Comparison of ENCODE assay signal across 29 cellular contexts in genomic region chr16:8517280-8517679, GRCh38.
"Had no signal": no experiment of that assay in that cellular context is flagged by ENCODE, and none has a peak within 500 bp of the region (broad histone marks: within the 10 kb centered on the region; RNA-seq: fewer than 3 reads in every experiment).

No MANE protein-coding gene starts in this region.

- H3K27ac ChIP-seq: neural progenitor cell, ovary, parathyroid adenoma, psoas muscle, right lobe of liver, sigmoid colon, spleen, suprapubic skin, testis, tibial artery, upper lobe of left lung, vagina had no signal

- FAIRE-seq: urothelium cell line had no signal

- ATAC-seq: natural killer cell; psoas muscle; right cardiac atrium; right lobe of liver; stimulated activated memory B cell treated with anti-CD40 and anti-IgM and Interleukin-4, amounts not matched to agents 10 μg/mL and 1 μg/mL and 100 μg/mL, for 72 hours; stimulated activated naive CD8-positive, alpha-beta T cell treated with anti-CD3 and anti-CD28 coated beads, Interleukin-15, amount 100 ng/mL, for 72 hours; stimulated activated naive CD8-positive, alpha-beta T cell treated with anti-CD3 and anti-CD28 coated beads, Interleukin-15, Interleukin-2, amounts not matched to agents 100 U/mL and 50 U/mL, for 24 hours had no signal

- H3K4me1 ChIP-seq: neural progenitor cell, parathyroid adenoma, psoas muscle, right lobe of liver, sigmoid colon, spleen, suprapubic skin, testis, tibial artery, upper lobe of left lung, vagina had no signal

- H3K36me3 ChIP-seq: neural progenitor cell, ovary, right lobe of liver, sigmoid colon, spleen, suprapubic skin, tibial artery, upper lobe of left lung, vagina had no signal

- H3K27me3 ChIP-seq: ovary, right lobe of liver, testis, tibial artery, upper lobe of left lung, vagina had no signal

- H3K4me3 ChIP-seq: neural progenitor cell, ovary, psoas muscle, right lobe of liver, sigmoid colon, smooth muscle cell, spleen, suprapubic skin, testis, tibial artery, upper lobe of left lung, vagina had no signal

- H3K9me3 ChIP-seq: ovary, psoas muscle, right lobe of liver, sigmoid colon, spleen, suprapubic skin, testis, upper lobe of left lung, vagina had no signal

- DNase-seq: natural killer cell; occipital lobe; ovary; posterior cingulate gyrus; psoas muscle; right cardiac atrium; right lobe of liver; sigmoid colon; spleen; stimulated activated CD4-positive, alpha-beta T cell treated with anti-CD3 and anti-CD28 coated beads, Interleukin-12 subunit alpha, Interleukin-12 subunit beta, amount 100 ng/mL, for 4 hours; stimulated activated CD4-positive, alpha-beta T cell treated with anti-CD3 and anti-CD28 coated beads, Interleukin-1b, Interleukin-23, amount 100 ng/mL, for 48 hours; stimulated activated CD4-positive, alpha-beta T cell treated with anti-CD3 and anti-CD28 coated beads, Interleukin-4, amount 100 ng/mL, for 1 hour; stimulated activated CD4-positive, alpha-beta T cell treated with anti-CD3 and anti-CD28 coated beads, Interleukin-4, amount 100 ng/mL, for 4 hours; stimulated activated CD8-positive, alpha-beta memory T cell treated with anti-CD3 and anti-CD28 coated beads, Interleukin-4, amount 100 ng/mL, for 48 hours; stimulated activated naive CD4-positive, alpha-beta T cell; stimulated activated naive CD8-positive, alpha-beta T cell treated with anti-CD3 and anti-CD28 coated beads, Interleukin-15, amount 100 ng/mL, for 72 hours; stimulated activated naive CD8-positive, alpha-beta T cell treated with anti-CD3 and anti-CD28 coated beads, Interleukin-15, Interleukin-2, amounts not matched to agents 100 U/mL and 50 U/mL, for 24 hours; substantia nigra; testis; tibial artery; trophoblast cell; upper lobe of left lung had no signal
